Comparison of ENCODE assay signal across 9 cellular contexts in the genomic region with DNA sequence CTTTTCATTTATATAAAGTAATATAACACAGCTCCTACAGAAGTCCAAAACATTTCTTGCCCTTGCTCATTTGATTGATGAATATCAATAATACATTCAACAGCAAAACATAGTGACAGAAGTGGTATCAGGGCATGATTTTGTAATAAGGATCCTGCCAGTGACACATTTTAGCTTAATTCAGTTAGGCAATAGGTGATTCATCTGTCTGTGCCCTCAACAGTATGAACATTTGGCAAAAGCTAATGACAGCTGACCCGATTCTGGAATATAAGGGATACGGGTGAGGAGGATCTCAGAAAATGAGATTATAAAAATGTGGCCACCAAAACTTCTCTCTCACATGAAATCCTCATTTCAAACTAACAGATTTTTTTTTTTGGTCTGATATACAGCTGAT.
DNase-seq lines count a peak whose midpoint lies in the region; ATAC-seq, FAIRE-seq and TF ChIP-seq lines count a peak whose summit lies in the region.
"Had no signal": no experiment of that assay in that cellular context is flagged by ENCODE, and none has a peak within 500 bp of the region (broad histone marks: within the 10 kb centered on the region; RNA-seq: fewer than 3 reads in every experiment).

No MANE protein-coding gene starts in this region.

- FAIRE-seq in small intestine (lab: Jason Lieb, UNC): no peak

- no peak overlapping the region for H3K4me3 ChIP-seq in small intestine (ENCODE audit: low read depth in 1 of 2, low read length in 2 of 2)

- H3K4me1 ChIP-seq in small intestine (ENCODE audit: control insufficient read depth in 2 of 2, insufficient read depth in 1 of 2, low read depth in 1 of 2, low read length in 1 of 2): no peaks in the 10 kb centered on the region

- no peak for TF ChIP-seq CTCF in omental fat pad (IDR thresholded peaks at IDR 0.05)

- peaks cover 0 to 12% of the 10 kb centered on the region in 2 donors for H3K36me3 ChIP-seq in small intestine (ENCODE audit: control insufficient read depth in 2 of 2, insufficient read depth in 2 of 2, low read length in 2 of 2)

- ATAC-seq in omental fat pad (ENCODE audit: low FRiP score) (peak; percentile 74), HG03378 (IDR thresholded peaks at IDR 0.05; ENCODE audit: unreplicated experiment) (no peak)

- H3K27me3 ChIP-seq in small intestine (ENCODE audit: control insufficient read depth in 2 of 2, insufficient read depth in 2 of 2, low read length in 2 of 2): no peaks in the 10 kb centered on the region

- peak; percentile 55 for DNase-seq in AG20443 (ENCODE audit: low spot score)
- DNase-seq in NOMO-1 treated with DMSO at 0.1 percent for 48 hours (lab: John Stamatoyannopoulos, UW; ENCODE audit: unreplicated experiment): peak; percentile 53
- peak; percentile 78 to 82 for DNase-seq in dermis microvascular lymphatic vessel endothelial cell (ENCODE audit: low read depth in 2 of 2)
- DNase-seq in omental fat pad (ENCODE audit: low spot score): no peak
- DNase-seq in NCI-H82 treated with DMSO at 0.1 percent for 48 hours (lab: John Stamatoyannopoulos, UW; ENCODE audit: unreplicated experiment): no peak
- no peak for DNase-seq in small intestine
- DNase-seq in activated T-cell treated with anti-CD3 and anti-CD28 coated beads for 4 hours: no peak
- DNase-seq: DMS79 had no signal

- H3K9me3 ChIP-seq in small intestine (ENCODE audit: control insufficient read depth, low read depth): no peaks in the 10 kb centered on the region

- WGBS in small intestine, 3 donors: 66 to 95% (median 94%) methylated on average over 2 of the region's 2 CpGs

- peak overlapping the region in 1 of 2 donors; percentile 32 for H3K27ac ChIP-seq in small intestine (ENCODE audit: low read depth in 1 of 2, low read length in 1 of 2)

Comparison
In these comparisons a context has a peak if more than half of its experiments do, and no peak if none do; other contexts are left out.
1. DNase-seq: peak in AG20443 (single experiment), NOMO-1 treated with DMSO at 0.1 percent for 48 hours (single experiment) and dermis microvascular lymphatic vessel endothelial cell (2 of 2); none in omental fat pad (single experiment), NCI-H82 treated with DMSO at 0.1 percent for 48 hours (single experiment), small intestine (single experiment) and activated T-cell treated with anti-CD3 and anti-CD28 coated beads for 4 hours (single experiment).